ENCODE assay signal across 20 cellular contexts in genomic region chr5:109328626-109329025, GRCh38.
DNase-seq lines count a peak whose midpoint lies in the region; ATAC-seq, FAIRE-seq and TF ChIP-seq lines count a peak whose summit lies in the region.
"Had no signal": no experiment of that assay in that cellular context is flagged by ENCODE, and none has a peak within 500 bp of the region (broad histone marks: within the 10 kb centered on the region; RNA-seq: fewer than 3 reads in every experiment).

No MANE protein-coding gene starts in this region.

- no peaks in the 10 kb centered on the region for H3K27me3 ChIP-seq in GM12878 (replicated peaks in 1 of 2; ENCODE audit: control insufficient read depth in 2 of 2, insufficient read depth in 2 of 2, low read length in 1 of 2)
- no peaks in the 10 kb centered on the region for H3K27me3 ChIP-seq in gastroesophageal sphincter
- no peaks in the 10 kb centered on the region for H3K27me3 ChIP-seq in H7 (ENCODE audit: control insufficient read depth, insufficient read depth, low read length)
- H3K27me3 ChIP-seq: BE2C, uterus had no signal

- TF ChIP-seq CTCF in GM12878 (IDR thresholded peaks at IDR 0.05 in 2 of 3, conservative IDR thresholded peaks at IDR 0.05 in 1 of 3; ENCODE audit: control insufficient read depth in 2 of 3, extremely low read depth in 1 of 3, insufficient read depth in 1 of 3, low read depth in 3 of 3, low read length in 3 of 3), result no peak
- no peak for TF ChIP-seq CTCF in gastroesophageal sphincter (IDR thresholded peaks at IDR 0.05)

- H3K27me3 Mint-ChIP-seq in activated CD8-positive, alpha-beta memory T cell treated with anti-CD3 and anti-CD28 coated beads, Interleukin-2, amount 10 ng/mL, durations not matched to agents 7 days and 5 days, result no peaks in the 10 kb centered on the region
- H3K27me3 Mint-ChIP-seq: effector memory CD8-positive, alpha-beta T cell had no signal

- no peaks in the 10 kb centered on the region for H4K20me1 ChIP-seq in GM12878 (ENCODE audit: control insufficient read depth, insufficient read depth)

- no peaks in the 10 kb centered on the region for H3K79me2 ChIP-seq in GM12878 (ENCODE audit: control insufficient read depth, insufficient read depth, low read length)

- TF ChIP-seq RAD21 in GM12878 (IDR thresholded peaks at IDR 0.05; ENCODE audit: insufficient read depth, low read depth, low read length), result no peak

- H3K36me3 Mint-ChIP-seq in activated CD8-positive, alpha-beta memory T cell treated with anti-CD3 and anti-CD28 coated beads, Interleukin-2, amount 10 ng/mL, durations not matched to agents 7 days and 5 days, result no peaks in the 10 kb centered on the region

- ATAC-seq in GM12878 (no peak), gastroesophageal sphincter (no peak), GM18858 (IDR thresholded peaks at IDR 0.05; ENCODE audit: unreplicated experiment) (no peak)
- no peak for ATAC-seq in activated CD8-positive, alpha-beta memory T cell treated with anti-CD3 and anti-CD28 coated beads, Interleukin-2, amount 10 ng/mL, durations not matched to agents 7 days and 5 days
- ATAC-seq: effector memory CD8-positive, alpha-beta T cell had no signal

- in situ Hi-C loops in GM12878 (cut with MboI), result no loop called here

- H3K4me1 Mint-ChIP-seq in activated CD8-positive, alpha-beta memory T cell treated with anti-CD3 and anti-CD28 coated beads, Interleukin-2, amount 10 ng/mL, durations not matched to agents 7 days and 5 days, result no peaks in the 10 kb centered on the region

- H3K36me3 ChIP-seq in GM12878 (ENCODE audit: control insufficient read depth in 2 of 2, insufficient read depth in 2 of 2, low read length in 1 of 2), result 0 out of 4 replicates have a peak, but pooled peaks cover 0 to 4% of the 10 kb centered on the region in 2 experiments
- peaks cover 0 to 15% of the 10 kb centered on the region in 2 donors for H3K36me3 ChIP-seq in gastroesophageal sphincter
- no peaks in the 10 kb centered on the region for H3K36me3 ChIP-seq in H7 (replicated peaks; ENCODE audit: control insufficient read depth, insufficient read depth, low read length)
- H3K36me3 ChIP-seq: BE2C, uterus had no signal

- POLR2A ChIA-PET in GM12878 (lab: Charles Lee), result no interaction called here

- H3K27ac Mint-ChIP-seq in activated CD8-positive, alpha-beta memory T cell treated with anti-CD3 and anti-CD28 coated beads, Interleukin-2, amount 10 ng/mL, durations not matched to agents 7 days and 5 days, result no peak overlapping the region
- H3K27ac Mint-ChIP-seq: effector memory CD8-positive, alpha-beta T cell had no signal

- H3K9me3 ChIP-seq in GM12878 (replicated peaks; ENCODE audit: control insufficient read depth, insufficient read depth, low read length) (no peaks in the 10 kb centered on the region), gastroesophageal sphincter (no peaks in the 10 kb centered on the region)
- H3K9me3 ChIP-seq: BE2C, left ventricle myocardium inferior, uterus had no signal

- H3K4me2 ChIP-seq in GM12878 (ENCODE audit: control insufficient read depth, insufficient read depth), result no peak overlapping the region

- TF ChIP-seq POLR2A in GM12878 (IDR thresholded peaks at IDR 0.05; ENCODE audit: low read depth, low read length) (no peak), gastroesophageal sphincter (IDR thresholded peaks at IDR 0.05) (no peak)

- intact Hi-C loops in GM12878 (cut with micrococcal nuclease; ENCODE audit: unreplicated experiment), result no loop called here

- SMC1A ChIA-PET in GM12878 (lab: Charles Lee; ENCODE audit: uncharacterized antibody, unreplicated experiment), result interaction anchor here (1.1 kb wide), 1 partner anchor 580 kb away, joined by 3 read pairs; no protein-coding TSS in a partner anchor

- H3K9ac ChIP-seq in GM12878 (ENCODE audit: control insufficient read depth, insufficient read depth, low read length), result no peak overlapping the region

- H3K4me1 ChIP-seq in GM12878 (ENCODE audit: control insufficient read depth, insufficient read depth, low read length) (no peaks in the 10 kb centered on the region), gastroesophageal sphincter (peaks cover 13 to 64% (median 38%) of the 10 kb centered on the region in 3 donors)
- H3K4me1 ChIP-seq: BE2C, uterus had no signal

- BruUV-seq in GM12878 (replicated peaks; lab: Mats Ljungman, UMichigan), result TSS peak; percentile 7

- no peak overlapping the region for H2AFZ ChIP-seq in GM12878 (ENCODE audit: control insufficient read depth, low read depth, low read length)

- WGBS in GM12878 (ENCODE audit: insufficient coverage, insufficient replicate concordance, low lambda C conversion rate, missing lambda C conversion rate), result 100% methylated on average over 1 of the region's 1 CpG
- WGBS in gastroesophageal sphincter (ENCODE audit: low coverage in 1 of 2), 2 donors, result 29 to 55% methylated on average over 1 of the region's 1 CpG

- no peaks in the 10 kb centered on the region for H3K9me3 Mint-ChIP-seq in activated CD8-positive, alpha-beta memory T cell treated with anti-CD3 and anti-CD28 coated beads, Interleukin-2, amount 10 ng/mL, durations not matched to agents 7 days and 5 days (ENCODE audit: low read depth)
- H3K9me3 Mint-ChIP-seq: effector memory CD8-positive, alpha-beta T cell had no signal

- H3K27ac ChIP-seq in GM12878 (ENCODE audit: control insufficient read depth, insufficient read depth) (no peak overlapping the region), gastroesophageal sphincter (peak overlapping the region; percentile 50 to 83 (median 78))
- H3K27ac ChIP-seq: left ventricle myocardium inferior had no signal

- DNase-seq in HS-5 (ENCODE audit: low read depth) (peak; percentile 30), GM12878 (ENCODE audit: low read depth, low spot score) (no peak), stromal cell of bone marrow (ENCODE audit: low read depth) (peak; percentile 30), H7 (no peak)
- DNase-seq in activated CD8-positive, alpha-beta memory T cell treated with anti-CD3 and anti-CD28 coated beads, Interleukin-2, amount 10 ng/mL, durations not matched to agents 7 days and 5 days, result no peak
- DNase-seq: activated CD4-positive, alpha-beta T cell treated with anti-CD3 and anti-CD28 coated beads, Interleukin-2, amount 50 U/mL, for 1 hour; activated naive CD4-positive, alpha-beta T cell; aorta; BE2C; effector memory CD8-positive, alpha-beta T cell; glutamatergic neuron; left ventricle myocardium inferior; MM.1S; NCI-H1930; NCI-H510A; SHP77; stimulated activated CD4-positive, alpha-beta T cell treated with anti-CD3 and anti-CD28 coated beads, Interleukin-2, amount 100 ng/mL, for 24 hours; uterus had no signal

- TF ChIP-seq EP300 in GM12878 (IDR thresholded peaks at IDR 0.05; ENCODE audit: borderline replicate concordance in 1 of 2, control insufficient read depth in 1 of 2, low read depth in 2 of 2, low read length in 2 of 2), result no peak
- no peak for TF ChIP-seq EP300 in gastroesophageal sphincter (IDR thresholded peaks at IDR 0.05)

- CTCF ChIA-PET in GM12878 (lab: Yijun Ruan, JAX), result interaction anchor here (0.7 to 2.1 kb wide), 3 partner anchors 19 to 1148 kb away, joined by 3 to 5 read pairs (median 3); no protein-coding TSS in a partner anchor
- CTCF ChIA-PET in activated CD8-positive, alpha-beta memory T cell treated with anti-CD3 and anti-CD28 coated beads, Interleukin-2, amount 10 ng/mL, durations not matched to agents 7 days and 5 days (lab: Charles Lee), result no interaction called here

- RAD21 ChIA-PET in GM12878 (lab: Charles Lee; ENCODE audit: unreplicated experiment), result no interaction called here

- no peak overlapping the region for H3K4me3 Mint-ChIP-seq in activated CD8-positive, alpha-beta memory T cell treated with anti-CD3 and anti-CD28 coated beads, Interleukin-2, amount 10 ng/mL, durations not matched to agents 7 days and 5 days
- H3K4me3 Mint-ChIP-seq: effector memory CD8-positive, alpha-beta T cell had no signal

- H3K4me3 ChIP-seq in GM12878, result no peak overlapping the region
- no peak overlapping the region for H3K4me3 ChIP-seq in gastroesophageal sphincter
- no peak overlapping the region for H3K4me3 ChIP-seq in H7 (ENCODE audit: insufficient read depth, low read depth, low read length)
- H3K4me3 ChIP-seq: left ventricle myocardium inferior, uterus had no signal

- no peak for FAIRE-seq in GM12878 (lab: Jason Lieb, UNC)

TF ChIP-seq in GM12878, 131 proteins besides CTCF, POLR2A, EP300 and RAD21 (continues in another document):
- TF ChIP-seq CHD1 (IDR thresholded peaks at IDR 0.05; ENCODE audit: low read depth, low read length) (no peak), DPF2 (IDR thresholded peaks at IDR 0.05) (no peak), FOS (IDR thresholded peaks at IDR 0.05; ENCODE audit: borderline replicate concordance, extremely low read depth, insufficient read length) (no peak), CEBPB (IDR thresholded peaks at IDR 0.05; ENCODE audit: borderline replicate concordance in 1 of 2, low read depth in 2 of 2, low read length in 2 of 2) (no peak), EED (IDR thresholded peaks at IDR 0.05; ENCODE audit: low read depth) (no peak), ZNF687 (IDR thresholded peaks at IDR 0.05) (no peak)

Comparison
In these comparisons a context has a peak if more than half of its experiments do, and no peak if none do; other contexts are left out.
1. DNase-seq: peak in HS-5 (single experiment) and stromal cell of bone marrow (single experiment); none in GM12878 (single experiment), H7 (single experiment) and activated CD8-positive, alpha-beta memory T cell treated with anti-CD3 and anti-CD28 coated beads, Interleukin-2, amount 10 ng/mL, durations not matched to agents 7 days and 5 days (single experiment).